ENCODE assay signal across 16 cellular contexts in genomic region chrX:110143454-110144210, GRCh38.
A peak's percentile ranks its signal among the peaks of the same experiment; 100 is the strongest.
DNase-seq lines count a peak whose midpoint lies in the region; ATAC-seq and FAIRE-seq lines count a peak whose summit lies in the region.
"Had no signal": no experiment of that assay in that cellular context is flagged by ENCODE, and none has a peak within 500 bp of the region (broad histone marks: within the 10 kb centered on the region; RNA-seq: fewer than 3 reads in every experiment).

No MANE protein-coding gene starts in this region.

- peaks cover 31% of the 10 kb centered on the region for H3K36me3 Mint-ChIP-seq in dendritic cell treated with granulocyte-macrophage colony-stimulating factor and Interleukin-4, amounts not matched to agents 40 ng/mL and 50 ng/mL, for 4 days (ENCODE audit: low read depth)
- peaks cover 13% of the 10 kb centered on the region for H3K36me3 Mint-ChIP-seq in memory B cell

- no peaks in the 10 kb centered on the region for H3K9me3 Mint-ChIP-seq in dendritic cell treated with granulocyte-macrophage colony-stimulating factor and Interleukin-4, amounts not matched to agents 40 ng/mL and 50 ng/mL, for 4 days
- peaks cover 4% of the 10 kb centered on the region for H3K9me3 Mint-ChIP-seq in memory B cell
- H3K9me3 Mint-ChIP-seq: activated naive CD4-positive, alpha-beta T cell treated with anti-CD3 and anti-CD28 coated beads, Interleukin-2, amount 50 U/mL, for 24 hours had no signal

- ATAC-seq in memory B cell (ENCODE audit: low read depth) (no peak), GM21786 (IDR thresholded peaks at IDR 0.05; ENCODE audit: unreplicated experiment) (no peak)
- ATAC-seq: HepG2 had no signal

- DNase-seq in Ammon's horn (ENCODE audit: low spot score) (peak; percentile 12), NCI-H69 (lab: John Stamatoyannopoulos, UW) (peak; percentile 9), memory B cell (ENCODE audit: low spot score in 2 of 2) (no peak), HTR-8/SVneo (ENCODE audit: insufficient read length, low spot score) (no peak), AG08396 (ENCODE audit: low spot score) (no peak)
- DNase-seq in activated naive CD4-positive, alpha-beta T cell (lab: John Stamatoyannopoulos, UW), result no peak
- DNase-seq: DMS153; H7; NCI-H1105; OCI-M1; ovary; stimulated activated CD4-positive, alpha-beta T cell treated with anti-CD3 and anti-CD28 coated beads, Interleukin-12 subunit alpha, Interleukin-12 subunit beta, amount 100 ng/mL, for 4 hours had no signal

- H3K4me3 Mint-ChIP-seq in dendritic cell treated with granulocyte-macrophage colony-stimulating factor and Interleukin-4, amounts not matched to agents 40 ng/mL and 50 ng/mL, for 4 days, result no peak overlapping the region
- H3K4me3 Mint-ChIP-seq in memory B cell, result no peak overlapping the region
- H3K4me3 Mint-ChIP-seq: activated naive CD4-positive, alpha-beta T cell treated with anti-CD3 and anti-CD28 coated beads, Interleukin-2, amount 50 U/mL, for 24 hours had no signal

- FAIRE-seq in HTR-8/SVneo (lab: Jason Lieb, UNC), result no peak
- FAIRE-seq: HepG2 had no signal

- peak overlapping the region; percentile 41 for H3K27ac Mint-ChIP-seq in dendritic cell treated with granulocyte-macrophage colony-stimulating factor and Interleukin-4, amounts not matched to agents 40 ng/mL and 50 ng/mL, for 4 days
- H3K27ac Mint-ChIP-seq in memory B cell, result peak overlapping the region; percentile 47

- peaks cover 35% of the 10 kb centered on the region for H3K4me1 Mint-ChIP-seq in dendritic cell treated with granulocyte-macrophage colony-stimulating factor and Interleukin-4, amounts not matched to agents 40 ng/mL and 50 ng/mL, for 4 days (ENCODE audit: low read depth)
- peaks cover 4% of the 10 kb centered on the region for H3K4me1 Mint-ChIP-seq in memory B cell

- intact Hi-C loops in dendritic cell treated with granulocyte-macrophage colony-stimulating factor and Interleukin-4, amounts not matched to agents 40 ng/mL and 50 ng/mL, for 4 days (cut with micrococcal nuclease), result loop anchor here (10.0 kb wide), 2 partner anchors 99 to 429 kb away; no protein-coding TSS in a partner anchor

- H3K27me3 Mint-ChIP-seq in dendritic cell treated with granulocyte-macrophage colony-stimulating factor and Interleukin-4, amounts not matched to agents 40 ng/mL and 50 ng/mL, for 4 days, result no peaks in the 10 kb centered on the region
- H3K27me3 Mint-ChIP-seq in memory B cell, result no peaks in the 10 kb centered on the region
- H3K27me3 Mint-ChIP-seq: activated naive CD4-positive, alpha-beta T cell treated with anti-CD3 and anti-CD28 coated beads, Interleukin-2, amount 50 U/mL, for 24 hours had no signal

Comparison
In these comparisons a context has a peak if more than half of its experiments do, and no peak if none do; other contexts are left out.
1. DNase-seq: peak in Ammon's horn (single experiment) and NCI-H69 (single experiment); none in memory B cell (0 of 2), HTR-8/SVneo (single experiment), activated naive CD4-positive, alpha-beta T cell (0 of 4) and AG08396 (single experiment).